15 cellular contexts compared by ENCODE assay signal in the genomic region with DNA sequence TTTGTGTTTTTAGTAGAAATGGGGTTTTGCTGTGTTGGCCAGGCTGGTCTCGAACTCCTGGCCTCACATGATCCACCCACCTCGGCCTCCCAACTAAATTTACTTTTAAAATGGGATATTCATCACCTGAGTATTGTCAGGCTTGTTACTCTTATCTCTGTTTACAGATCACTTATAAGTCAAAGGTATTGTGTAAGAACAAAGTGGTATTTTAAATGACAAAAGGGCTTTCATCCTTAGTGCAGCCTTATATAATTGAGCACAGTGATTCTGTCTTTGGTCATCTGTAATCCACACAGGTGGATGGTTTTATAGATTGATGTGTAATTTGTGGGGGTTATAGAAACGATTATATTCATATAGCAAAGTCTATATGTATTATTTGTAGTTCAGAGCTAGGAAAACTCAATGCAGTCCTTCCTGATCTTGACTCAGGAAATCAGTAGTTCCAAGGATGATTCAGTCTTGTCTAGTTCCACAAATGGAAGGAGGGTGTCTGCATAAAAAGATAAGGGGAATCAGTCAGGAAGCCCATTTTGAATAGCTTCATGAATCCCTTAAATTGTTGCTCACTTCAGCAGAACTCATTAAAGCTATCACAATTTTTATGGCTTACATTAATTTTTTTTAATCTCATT.
"Had no signal": no experiment of that assay in that cellular context is flagged by ENCODE, and none has a peak within 500 bp of the region (broad histone marks: within the 10 kb centered on the region; RNA-seq: fewer than 3 reads in every experiment).

No MANE protein-coding gene starts in this region.

- H3K4me1 ChIP-seq: thyroid gland had no signal

- H3K27me3 ChIP-seq: thyroid gland had no signal

- DNase-seq: activated CD4-positive, alpha-beta T cell treated with anti-CD3 and anti-CD28 coated beads, Interleukin-2, amount 50 U/mL, for 4 hours; activated T-cell treated with anti-CD3 and anti-CD28 coated beads, Interleukin-2, amount 50 U/mL, for 1 hour; caudate nucleus; endodermal cell; immature natural killer cell; left cardiac atrium; occipital lobe; right cardiac atrium; thyroid gland had no signal

- H3K27me3 Mint-ChIP-seq: activated naive CD4-positive, alpha-beta T cell treated with anti-CD3 and anti-CD28 coated beads, Interleukin-2, amount 50 U/mL, for 24 hours; progenitor cell of endocrine pancreas had no signal

- H3K9me3 ChIP-seq: thyroid gland had no signal

- H3K27ac Mint-ChIP-seq: activated naive CD4-positive, alpha-beta T cell treated with anti-CD3 and anti-CD28 coated beads, Interleukin-2, amount 50 U/mL, for 24 hours; endodermal cell; immature natural killer cell; nephron; progenitor cell of endocrine pancreas had no signal

- H3K4me3 ChIP-seq: smooth muscle cell, thyroid gland had no signal

- H3K4me2 ChIP-seq: smooth muscle cell had no signal

- H3K4me3 Mint-ChIP-seq: activated naive CD4-positive, alpha-beta T cell treated with anti-CD3 and anti-CD28 coated beads, Interleukin-2, amount 50 U/mL, for 24 hours; endodermal cell; immature natural killer cell; nephron had no signal

- FAIRE-seq: urothelium cell line had no signal

- H3K27ac ChIP-seq: thyroid gland had no signal

- H3K4me1 Mint-ChIP-seq: activated naive CD4-positive, alpha-beta T cell treated with anti-CD3 and anti-CD28 coated beads, Interleukin-2, amount 50 U/mL, for 24 hours; endodermal cell; immature natural killer cell; nephron had no signal

- ATAC-seq: esophagus mucosa, left cardiac atrium, right cardiac atrium had no signal
